27 cellular contexts compared by ENCODE assay signal in genomic region chr17:43584666-43585102, GRCh38. TPM values are rescaled to one million over a fixed set of nuclear protein-coding genes. Genes with fewer than 3 reads are reported as not detected.
DNase-seq lines count a peak whose midpoint lies in the region; ATAC-seq, FAIRE-seq and TF ChIP-seq lines count a peak whose summit lies in the region.
"Had no signal": no experiment of that assay in that cellular context is flagged by ENCODE, and none has a peak within 500 bp of the region (broad histone marks: within the 10 kb centered on the region; RNA-seq: fewer than 3 reads in every experiment).

No MANE protein-coding gene starts in this region.

- DNase-seq in OCI-M1 (lab: John Stamatoyannopoulos, UW): peak; percentile 20
- peak; percentile 40 for DNase-seq in brain microvascular endothelial cell
- no peak for DNase-seq in keratinocyte (ENCODE audit: low read depth, low spot score)
- DNase-seq in nucleus accumbens (lab: John Stamatoyannopoulos, UW): no peak
- no peak for DNase-seq in NCI-H69 (lab: John Stamatoyannopoulos, UW)
- DNase-seq in pons (ENCODE audit: low spot score): no peak
- DNase-seq: activated CD8-positive, alpha-beta T cell treated with anti-CD3 and anti-CD28 coated beads, Interleukin-2, amount 10 ng/mL, durations not matched to agents 7 days and 5 days; activated effector memory CD4-positive, alpha-beta T cell treated with anti-CD3 and anti-CD28 coated beads, Interleukin-2, amount 50 U/mL, for 16 hours; activated naive CD8-positive, alpha-beta T cell treated with anti-CD3 and anti-CD28 coated beads, Interleukin-2, amount 10 ng/mL, durations not matched to agents 7 days and 5 days; activated T-cell treated with anti-CD3 and anti-CD28 coated beads for 4 hours; body of pancreas; DMS79; kidney glomerular epithelial cell; lower lobe of right lung; mucosa of descending colon; NCI-H1092 treated with DMSO at 0.1 percent for 48 hours; NCI-H2029 treated with DMSO at 0.1 percent for 48 hours; NCI-H2227 treated with DMSO at 0.1 percent for 48 hours; NCI-H82; posterior cingulate gyrus; stimulated activated CD8-positive, alpha-beta memory T cell treated with anti-CD3 and anti-CD28 coated beads, Interleukin-4, amount 100 ng/mL, for 48 hours had no signal

- peak overlapping the region; percentile 29; the same call in 1 of the 2 replicates for H3K27ac ChIP-seq in ACC112 (ENCODE audit: low read depth, low read length)
- no peak overlapping the region for H3K27ac ChIP-seq in brain microvascular endothelial cell
- peak overlapping the region; percentile 4 for H3K27ac ChIP-seq in keratinocyte (ENCODE audit: control insufficient read depth, insufficient read depth, low read length)
- H3K27ac ChIP-seq: A549, body of pancreas, lower lobe of right lung had no signal

- H3K9me3 ChIP-seq in keratinocyte (ENCODE audit: control insufficient read depth, low read depth, low read length): no peaks in the 10 kb centered on the region
- H3K9me3 ChIP-seq: A549, body of pancreas, lower lobe of right lung, mucosa of descending colon had no signal

- no peak overlapping the region for H3K9ac ChIP-seq in keratinocyte (ENCODE audit: control insufficient read depth, extremely low read depth, insufficient read depth, low read length)

- TF ChIP-seq CTCF in brain microvascular endothelial cell (IDR thresholded peaks at IDR 0.05; ENCODE audit: low read depth, low read length, missing control alignments) (no peak), keratinocyte (optimal IDR thresholded peaks at IDR 0.05 in 1 of 3, IDR thresholded peaks at IDR 0.05 in 1 of 3, conservative IDR thresholded peaks at IDR 0.05 in 1 of 3; ENCODE audit: extremely low read depth in 1 of 3, insufficient read depth in 2 of 3, low read length in 3 of 3) (no peak)

- H3K27me3 ChIP-seq in ACC112 (ENCODE audit: insufficient read depth, low read length) (no peaks in the 10 kb centered on the region), brain microvascular endothelial cell (replicated peaks) (no peaks in the 10 kb centered on the region), keratinocyte (ENCODE audit: control insufficient read depth, extremely low read depth, insufficient read depth, low read length) (no peaks in the 10 kb centered on the region)
- H3K27me3 ChIP-seq: body of pancreas had no signal

- dilution Hi-C loops in keratinocyte (cut with MboI; ENCODE audit: extremely low pct_ligation_motif_present, low sequenced_read_pairs): no loop called here

- H3K79me2 ChIP-seq in ACC112 (ENCODE audit: control insufficient read depth, insufficient read depth, low read length, unreplicated experiment) (no peaks in the 10 kb centered on the region), keratinocyte (ENCODE audit: control insufficient read depth, insufficient read depth, low read length) (no peaks in the 10 kb centered on the region)

- H3K4me1 ChIP-seq in ACC112 (ENCODE audit: control insufficient read depth, insufficient read depth, low read length, unreplicated experiment): peaks cover 23% of the 10 kb centered on the region
- H3K4me1 ChIP-seq in keratinocyte (ENCODE audit: control insufficient read depth, extremely low read depth, insufficient read depth, low read length): peaks cover 10% of the 10 kb centered on the region
- H3K4me1 ChIP-seq: body of pancreas had no signal

- no peaks in the 10 kb centered on the region for H4K20me1 ChIP-seq in keratinocyte (ENCODE audit: control insufficient read depth, extremely low read depth, insufficient read depth, low read length)

- FAIRE-seq in keratinocyte (lab: Jason Lieb, UNC): no peak
- FAIRE-seq: A549, colon had no signal

- H2AFZ ChIP-seq in ACC112 (ENCODE audit: low read length, unreplicated experiment) (no peak overlapping the region), keratinocyte (ENCODE audit: control insufficient read depth, low read length) (no peak overlapping the region)
- H2AFZ ChIP-seq: GM23338 had no signal

- in situ Hi-C loops in brain microvascular endothelial cell (cut with HindIII; ENCODE audit: low pct_ligation_motif_present, low sequenced_read_pairs): no loop called here

- H3K4me2 ChIP-seq in keratinocyte (ENCODE audit: control insufficient read depth, extremely low read depth, insufficient read depth, low read depth, low read length): no peak overlapping the region
- H3K4me2 ChIP-seq: A549, GM23338 had no signal

- no peak for ATAC-seq in HG02852 (IDR thresholded peaks at IDR 0.05; ENCODE audit: unreplicated experiment)
- ATAC-seq: A549; activated CD4-positive, CD25-positive, alpha-beta regulatory T cell treated with anti-CD3 and anti-CD28 coated beads, Interleukin-2, amount 50 U/mL, for 24 hours; activated CD8-positive, alpha-beta T cell treated with anti-CD3 and anti-CD28 coated beads, Interleukin-2, amount 10 ng/mL, durations not matched to agents 7 days and 5 days; body of pancreas; GM23338 had no signal

- H3K4me3 ChIP-seq in ACC112 (ENCODE audit: low read depth, low read length) (no peak overlapping the region), brain microvascular endothelial cell (ENCODE audit: low read depth, low read length) (no peak overlapping the region), keratinocyte (ENCODE audit: control insufficient read depth in 2 of 3, extremely low read depth in 1 of 3, insufficient read depth in 2 of 3, low read depth in 1 of 3, low read length in 3 of 3) (no peak overlapping the region)
- H3K4me3 ChIP-seq: A549, body of pancreas, GM23338, lower lobe of right lung, mucosa of descending colon had no signal

- H3K9me1 ChIP-seq in keratinocyte (ENCODE audit: control insufficient read depth, extremely low read depth, insufficient read depth, low read length): no peaks in the 10 kb centered on the region

- H3K36me3 ChIP-seq in ACC112 (ENCODE audit: insufficient read depth, low read length): no peaks in the 10 kb centered on the region
- H3K36me3 ChIP-seq in brain microvascular endothelial cell (replicated peaks): no peaks in the 10 kb centered on the region
- no peaks in the 10 kb centered on the region for H3K36me3 ChIP-seq in keratinocyte (ENCODE audit: control insufficient read depth in 2 of 2, extremely low read depth in 1 of 2, insufficient read depth in 2 of 2, low read length in 2 of 2)
- H3K36me3 ChIP-seq: lower lobe of right lung had no signal

RNA-seq across cellular contexts. Expression of gene ETV4, which starts 38.5 kb away (rescaled TPM):
- 20.9 to 49.7 TPM (median 33.6 TPM) in 3 replicates for polyA plus RNA-seq in keratinocyte
- polyA plus RNA-seq in keratinocyte (2011; ENCODE audit: low read depth): 12.1 TPM
- polyA plus RNA-seq in keratinocyte (2011; cell fraction: cytosol; rRNA removed): 20.1 and 31.5 TPM in 2 replicates
- 31.1 and 41.0 TPM in 2 replicates for polyA plus RNA-seq in keratinocyte (2011; cell fraction: nucleus; rRNA removed)
- 25.3 and 57.1 TPM in 2 replicates for polyA plus RNA-seq in keratinocyte (2012; ENCODE audit: low replicate concordance)
- 23.2 to 57.2 TPM (median 36.7 TPM) in 3 replicates for polyA minus RNA-seq in keratinocyte
- polyA minus RNA-seq in keratinocyte (2011; cell fraction: cytosol; rRNA and poly(A)+ RNA removed): 34.0 TPM
- 13.2 TPM in 2 replicates for polyA minus RNA-seq in keratinocyte (2011; cell fraction: nucleus; rRNA and poly(A)+ RNA removed)

Comparison
In these comparisons a context has a peak if more than half of its experiments do, and no peak if none do; other contexts are left out.
1. DNase-seq: peak in OCI-M1 (single experiment) and brain microvascular endothelial cell (single experiment); none in keratinocyte (single experiment), nucleus accumbens (0 of 56), NCI-H69 (single experiment) and pons (single experiment).